ENCODE assay signal across 16 cellular contexts in genomic region chr9:96202971-96203780, GRCh38.
A peak's percentile ranks its signal among the peaks of the same experiment; 100 is the strongest.
DNase-seq lines count a peak whose midpoint lies in the region; ATAC-seq, FAIRE-seq and TF ChIP-seq lines count a peak whose summit lies in the region.
"Had no signal": no experiment of that assay in that cellular context is flagged by ENCODE, and none has a peak within 500 bp of the region (broad histone marks: within the 10 kb centered on the region; RNA-seq: fewer than 3 reads in every experiment).

No MANE protein-coding gene starts in this region.

- H4K8ac ChIP-seq in neuronal stem cell (ENCODE audit: low read depth, low read length) = no peak overlapping the region

- intact Hi-C loops in HepG2 (cut with micrococcal nuclease; ENCODE audit: unreplicated experiment) (no loop called here), right lobe of liver (cut with DNase I) (no loop called here), left lung (cut with DNase I) (no loop called here)

- H3K9ac ChIP-seq in HepG2 (ENCODE audit: insufficient read depth, low read depth, low read length) (no peak overlapping the region), neuronal stem cell (ENCODE audit: low read depth, low read length, poor library complexity) (no peak overlapping the region)

- in situ Hi-C loops in HepG2 (cut with HindIII; ENCODE audit: extremely low pct_ligation_motif_present, low pct_unique_long_range_greater_than_20kb) = no loop called here

- peak overlapping the region; percentile 50 for H3K18ac ChIP-seq in neuronal stem cell (ENCODE audit: low read length)

- no TSS peak for BruUV-seq in HepG2 (replicated peaks; lab: Mats Ljungman, UMichigan)

- H3K27me3 ChIP-seq in HepG2 (ENCODE audit: control insufficient read depth in 1 of 2, insufficient read depth in 2 of 2, low read length in 2 of 2) (peaks cover 1 to 45% of the 10 kb centered on the region in 2 experiments; a peak in 3 of 5 replicates), right lobe of liver (no peaks in the 10 kb centered on the region), neuronal stem cell (ENCODE audit: control insufficient read depth in 3 of 3, insufficient read depth in 3 of 3, low read depth in 1 of 3, low read length in 3 of 3) (peaks cover 0 to 4% (median 0%) of the 10 kb centered on the region in 3 experiments), left lung (no peaks in the 10 kb centered on the region)
- H3K27me3 ChIP-seq: SJSA1 had no signal

- no peak overlapping the region for H2AK5ac ChIP-seq in neuronal stem cell (ENCODE audit: low read depth, low read length)

- WGBS in HepG2 (ENCODE audit: low lambda C conversion rate) = 38% methylated on average over 10 of the region's 13 CpGs
- 80% methylated on average over 1 of the region's 13 CpGs for WGBS in right lobe of liver (ENCODE audit: insufficient coverage, low coverage, low lambda C conversion rate, missing lambda C conversion rate)
- WGBS in neuronal stem cell (ENCODE audit: extremely low coverage in 2 of 2, insufficient read length in 2 of 2, insufficient replicate concordance in 1 of 2), 2 donors = no CpG with 5 or more reads among the region's 13 CpGs

- no peak overlapping the region for H2BK15ac ChIP-seq in neuronal stem cell (ENCODE audit: low read length)

- no peak for TF ChIP-seq POLR2A in HepG2 (IDR thresholded peaks at IDR 0.05; ENCODE audit: insufficient read depth in 1 of 2, low read depth in 2 of 2, low read length in 2 of 2)
- no peak for TF ChIP-seq POLR2A in right lobe of liver (IDR thresholded peaks at IDR 0.05)

- H2AFZ ChIP-seq in HepG2 (ENCODE audit: low read length) (no peak overlapping the region), neuronal stem cell (ENCODE audit: low read length) (no peak overlapping the region)

- H3K36me3 ChIP-seq in HepG2 (replicated peaks in 1 of 2; ENCODE audit: control insufficient read depth in 1 of 2, insufficient read depth in 2 of 2, low read length in 2 of 2) (no peaks in the 10 kb centered on the region), right lobe of liver (no peaks in the 10 kb centered on the region), neuronal stem cell (replicated peaks in 1 of 2; ENCODE audit: control insufficient read depth in 2 of 2, insufficient read depth in 2 of 2, low read length in 2 of 2) (no peaks in the 10 kb centered on the region), left lung (no peaks in the 10 kb centered on the region)
- H3K36me3 ChIP-seq: SJSA1 had no signal

- no peaks in the 10 kb centered on the region for H3K9me3 ChIP-seq in HepG2 (ENCODE audit: low read length)
- no peaks in the 10 kb centered on the region for H3K9me3 ChIP-seq in right lobe of liver
- H3K9me3 ChIP-seq in neuronal stem cell (replicated peaks in 1 of 2; ENCODE audit: control insufficient read depth in 2 of 2, insufficient read depth in 1 of 2, low read depth in 1 of 2, low read length in 2 of 2) = peaks cover 0 to 2% of the 10 kb centered on the region in 2 donors
- H3K9me3 ChIP-seq in left lung = peaks cover 0 to 3% of the 10 kb centered on the region in 2 donors
- H3K9me3 ChIP-seq: SJSA1 had no signal

- DNase-seq in HepG2 (ENCODE audit: low spot score) = no peak
- DNase-seq in right lobe of liver = no peak
- peak; percentile 29 to 79 for DNase-seq in NCI-H524 (lab: John Stamatoyannopoulos, UW)
- no peak for DNase-seq in glutamatergic neuron
- no peak for DNase-seq in neuronal stem cell (ENCODE audit: low spot score)
- no peak for DNase-seq in left lung
- DNase-seq: ACHN, GDM1, H7, KBM-7, NCI-H1417, NCI-H2029, SW 1271 had no signal

- H3K4me3 ChIP-seq in HepG2 (replicated peaks in 1 of 3; ENCODE audit: insufficient read depth in 1 of 3, low read depth in 2 of 3, low read length in 3 of 3) (no peak overlapping the region), right lobe of liver (no peak overlapping the region), neuronal stem cell (ENCODE audit: low read length in 2 of 2) (no peak overlapping the region), left lung (no peak overlapping the region)
- H3K4me3 ChIP-seq: SJSA1 had no signal

- no peaks in the 10 kb centered on the region; the same call in 1 of the 2 replicates for H4K20me1 ChIP-seq in HepG2 (ENCODE audit: insufficient read depth, low read length)

- H3K27ac ChIP-seq in HepG2 (ENCODE audit: extremely low read length, insufficient read depth, low read length) (no peak overlapping the region), right lobe of liver (no peak overlapping the region), neuronal stem cell (replicated peaks; ENCODE audit: low read length) (no peak overlapping the region), left lung (no peak overlapping the region)
- H3K27ac ChIP-seq: SJSA1 had no signal

- peak overlapping the region; percentile 32 for H3K4me3 Mint-ChIP-seq in glutamatergic neuron (ENCODE audit: unreplicated experiment)
- H3K4me3 Mint-ChIP-seq: CD14-positive monocyte had no signal

- TF ChIP-seq RAD21 in HepG2 (CRISPR knock-in tag; IDR thresholded peaks at IDR 0.05) = no peak

- no peak overlapping the region for H3K14ac ChIP-seq in neuronal stem cell (ENCODE audit: low read length)

- H3K36me3 Mint-ChIP-seq in glutamatergic neuron (ENCODE audit: unreplicated experiment) = no peaks in the 10 kb centered on the region
- H3K36me3 Mint-ChIP-seq: CD14-positive monocyte had no signal

- H3K79me1 ChIP-seq in neuronal stem cell (ENCODE audit: low read depth, low read length) = no peaks in the 10 kb centered on the region

- H4K91ac ChIP-seq in neuronal stem cell (ENCODE audit: low read depth, low read length, poor library complexity) = no peak overlapping the region

- H3K27ac Mint-ChIP-seq in glutamatergic neuron (ENCODE audit: unreplicated experiment) = peak overlapping the region; percentile 91
- H3K27ac Mint-ChIP-seq: CD14-positive monocyte had no signal

- H3K4me1 Mint-ChIP-seq in glutamatergic neuron (ENCODE audit: low read depth, unreplicated experiment) = peaks cover 22% of the 10 kb centered on the region
- H3K4me1 Mint-ChIP-seq: CD14-positive monocyte had no signal

- no peak overlapping the region for H2BK120ac ChIP-seq in neuronal stem cell (ENCODE audit: low read depth, low read length)

- POLR2A ChIA-PET in HepG2 (lab: Yijun Ruan, JAX) = no interaction called here

- peaks cover 7% of the 10 kb centered on the region for H3K9me3 Mint-ChIP-seq in glutamatergic neuron (ENCODE audit: unreplicated experiment)

- H3K4me1 ChIP-seq in HepG2 (ENCODE audit: insufficient read depth, low read length) (no peaks in the 10 kb centered on the region), right lobe of liver (no peaks in the 10 kb centered on the region), neuronal stem cell (ENCODE audit: control insufficient read depth in 2 of 2, insufficient read depth in 1 of 2, low read depth in 1 of 2, low read length in 2 of 2) (peaks cover 0 to 5% of the 10 kb centered on the region in 2 donors), left lung (no peaks in the 10 kb centered on the region)
- H3K4me1 ChIP-seq: SJSA1 had no signal

- no peaks in the 10 kb centered on the region for H3K79me2 ChIP-seq in HepG2 (ENCODE audit: insufficient read depth, low read length)

- no peak overlapping the region for H3K23ac ChIP-seq in neuronal stem cell (ENCODE audit: low read depth, low read length, poor library complexity)

- no peak for TF ChIP-seq EP300 in HepG2 (IDR thresholded peaks at IDR 0.05; ENCODE audit: low read depth in 2 of 2, low read length in 2 of 2)
- TF ChIP-seq EP300 in HepG2 (CRISPR knock-in tag; IDR thresholded peaks at IDR 0.05; ENCODE audit: borderline replicate concordance) = no peak

- ATAC-seq in HepG2 = no peak
- ATAC-seq in right lobe of liver = no peak
- no peak for ATAC-seq in left lung
- ATAC-seq in GM19328 (IDR thresholded peaks at IDR 0.05; ENCODE audit: unreplicated experiment) = no peak

- TF ChIP-seq CTCF in HepG2 (CRISPR knock-in tag; IDR thresholded peaks at IDR 0.05) (no peak), right lobe of liver (IDR thresholded peaks at IDR 0.05) (no peak), glutamatergic neuron (IDR thresholded peaks at IDR 0.05; ENCODE audit: partially characterized antibody, unreplicated experiment) (no peak), left lung (IDR thresholded peaks at IDR 0.05) (no peak)

- CTCF ChIA-PET in HepG2 (lab: Yijun Ruan, JAX; ENCODE audit: low intra/inter-chr PET ratio, low total read pairs) = no interaction called here

- no peak for FAIRE-seq in HepG2 (lab: Jason Lieb, UNC)

- no peak overlapping the region for H3K4ac ChIP-seq in neuronal stem cell (ENCODE audit: low read length)

- H2BK12ac ChIP-seq in neuronal stem cell (ENCODE audit: low read length) = no peak overlapping the region

- peaks cover 6% of the 10 kb centered on the region for H3K27me3 Mint-ChIP-seq in glutamatergic neuron (ENCODE audit: unreplicated experiment)

- H3K4me2 ChIP-seq in HepG2 (ENCODE audit: low read depth, low read length) (no peak overlapping the region), neuronal stem cell (ENCODE audit: insufficient read depth, low read length, poor library complexity, severe bottlenecking) (no peak overlapping the region)

- H2BK5ac ChIP-seq in neuronal stem cell (ENCODE audit: low read length) = no peak overlapping the region

TF ChIP-seq in HepG2, 621 proteins besides CTCF, POLR2A, EP300 and RAD21:
- no peak for TF ChIP-seq RELA (CRISPR knock-in tag; IDR thresholded peaks at IDR 0.05)
- TF ChIP-seq, protein P1, sequence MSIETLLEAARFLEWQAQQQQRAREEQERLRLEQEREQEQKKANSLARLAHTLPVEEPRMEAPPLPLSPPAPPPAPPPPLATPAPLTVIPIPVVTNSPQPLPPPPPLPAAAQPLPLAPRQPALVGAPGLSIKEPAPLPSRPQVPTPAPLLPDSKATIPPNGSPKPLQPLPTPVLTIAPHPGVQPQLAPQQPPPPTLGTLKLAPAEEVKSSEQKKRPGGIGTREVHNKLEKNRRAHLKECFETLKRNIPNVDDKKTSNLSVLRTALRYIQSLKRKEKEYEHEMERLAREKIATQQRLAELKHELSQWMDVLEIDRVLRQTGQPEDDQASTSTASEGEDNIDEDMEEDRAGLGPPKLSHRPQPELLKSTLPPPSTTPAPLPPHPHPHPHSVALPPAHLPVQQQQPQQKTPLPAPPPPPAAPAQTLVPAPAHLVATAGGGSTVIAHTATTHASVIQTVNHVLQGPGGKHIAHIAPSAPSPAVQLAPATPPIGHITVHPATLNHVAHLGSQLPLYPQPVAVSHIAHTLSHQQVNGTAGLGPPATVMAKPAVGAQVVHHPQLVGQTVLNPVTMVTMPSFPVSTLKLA (IDR thresholded peaks at IDR 0.05) = peak; percentile 35; the same call in 1 of the 2 replicates
TF ChIP-seq in HepG2: peak in this region for 1.

Comparison
In these comparisons a context has a peak if more than half of its experiments do, and no peak if none do; other contexts are left out.
1. DNase-seq: peak in NCI-H524 (2 of 2); none in HepG2 (single experiment), right lobe of liver (0 of 3), glutamatergic neuron (single experiment), neuronal stem cell (single experiment) and left lung (0 of 2).